8 cellular contexts compared by ENCODE assay signal in the genomic region with DNA sequence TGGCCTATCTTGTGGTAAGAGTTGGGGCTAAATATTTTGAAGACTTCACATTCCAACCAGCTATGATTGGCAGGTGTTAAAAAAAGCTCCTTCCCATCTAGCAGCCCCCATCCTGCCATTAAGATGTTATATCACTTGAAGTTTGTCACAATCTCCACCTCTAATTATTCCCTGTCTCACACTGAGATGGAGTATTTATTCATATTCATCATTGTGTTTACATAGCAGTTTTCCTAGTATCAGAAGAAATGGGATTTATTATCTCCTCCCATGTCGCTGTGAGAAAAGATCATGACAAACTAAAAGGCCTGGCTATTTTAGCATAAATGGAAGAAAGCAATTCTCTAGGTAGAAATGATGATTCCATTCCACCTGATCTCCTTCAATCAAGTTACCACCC.
"Had no signal": no experiment of that assay in that cellular context is flagged by ENCODE, and none has a peak within 500 bp of the region (broad histone marks: within the 10 kb centered on the region; RNA-seq: fewer than 3 reads in every experiment).

No MANE protein-coding gene starts in this region.

- DNase-seq: GDM1, GF-D8 had no signal

- H3K4me3 ChIP-seq: GM12878 had no signal

- FAIRE-seq: G401.6, GM12878, GM12891, GM12892, GM18507, GM19239 had no signal
